ENCODE assay signal across 1 cellular context in genomic region chr1:26109229-26110164, GRCh38.
TF ChIP-seq lines count a peak whose summit lies in the region.

No MANE protein-coding gene starts in this region.

TF ChIP-seq in HCT116, 20 proteins besides CTCF, POLR2A, EP300 and RAD21:
- TF ChIP-seq ZFX (IDR thresholded peaks at IDR 0.05) (no peak), SP1 (IDR thresholded peaks at IDR 0.05; ENCODE audit: low read depth) (no peak), EZH2phosphoT487 (IDR thresholded peaks at IDR 0.05; ENCODE audit: borderline replicate concordance) (no peak), SRF (IDR thresholded peaks at IDR 0.05; ENCODE audit: low read depth) (no peak), CBX3 (IDR thresholded peaks at IDR 0.05; ENCODE audit: low read depth) (no peak), ELF1 (IDR thresholded peaks at IDR 0.05; ENCODE audit: borderline replicate concordance, low read depth) (no peak), POLR2AphosphoS5 (IDR thresholded peaks at IDR 0.05; ENCODE audit: low read depth, low read length) (no peak), ZNF274 (IDR thresholded peaks at IDR 0.05; ENCODE audit: low read depth, low read length) (no peak), ATF3 (IDR thresholded peaks at IDR 0.05) (no peak), FOSL1 (IDR thresholded peaks at IDR 0.05; ENCODE audit: low read depth) (no peak), EGR1 (IDR thresholded peaks at IDR 0.05; ENCODE audit: low read depth) (no peak)
- TF ChIP-seq, protein P1, sequence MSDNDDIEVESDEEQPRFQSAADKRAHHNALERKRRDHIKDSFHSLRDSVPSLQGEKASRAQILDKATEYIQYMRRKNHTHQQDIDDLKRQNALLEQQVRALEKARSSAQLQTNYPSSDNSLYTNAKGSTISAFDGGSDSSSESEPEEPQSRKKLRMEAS (IDR thresholded peaks at IDR 0.05), result no peak
- TF ChIP-seq, protein P2, sequence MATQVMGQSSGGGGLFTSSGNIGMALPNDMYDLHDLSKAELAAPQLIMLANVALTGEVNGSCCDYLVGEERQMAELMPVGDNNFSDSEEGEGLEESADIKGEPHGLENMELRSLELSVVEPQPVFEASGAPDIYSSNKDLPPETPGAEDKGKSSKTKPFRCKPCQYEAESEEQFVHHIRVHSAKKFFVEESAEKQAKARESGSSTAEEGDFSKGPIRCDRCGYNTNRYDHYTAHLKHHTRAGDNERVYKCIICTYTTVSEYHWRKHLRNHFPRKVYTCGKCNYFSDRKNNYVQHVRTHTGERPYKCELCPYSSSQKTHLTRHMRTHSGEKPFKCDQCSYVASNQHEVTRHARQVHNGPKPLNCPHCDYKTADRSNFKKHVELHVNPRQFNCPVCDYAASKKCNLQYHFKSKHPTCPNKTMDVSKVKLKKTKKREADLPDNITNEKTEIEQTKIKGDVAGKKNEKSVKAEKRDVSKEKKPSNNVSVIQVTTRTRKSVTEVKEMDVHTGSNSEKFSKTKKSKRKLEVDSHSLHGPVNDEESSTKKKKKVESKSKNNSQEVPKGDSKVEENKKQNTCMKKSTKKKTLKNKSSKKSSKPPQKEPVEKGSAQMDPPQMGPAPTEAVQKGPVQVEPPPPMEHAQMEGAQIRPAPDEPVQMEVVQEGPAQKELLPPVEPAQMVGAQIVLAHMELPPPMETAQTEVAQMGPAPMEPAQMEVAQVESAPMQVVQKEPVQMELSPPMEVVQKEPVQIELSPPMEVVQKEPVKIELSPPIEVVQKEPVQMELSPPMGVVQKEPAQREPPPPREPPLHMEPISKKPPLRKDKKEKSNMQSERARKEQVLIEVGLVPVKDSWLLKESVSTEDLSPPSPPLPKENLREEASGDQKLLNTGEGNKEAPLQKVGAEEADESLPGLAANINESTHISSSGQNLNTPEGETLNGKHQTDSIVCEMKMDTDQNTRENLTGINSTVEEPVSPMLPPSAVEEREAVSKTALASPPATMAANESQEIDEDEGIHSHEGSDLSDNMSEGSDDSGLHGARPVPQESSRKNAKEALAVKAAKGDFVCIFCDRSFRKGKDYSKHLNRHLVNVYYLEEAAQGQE (IDR thresholded peaks at IDR 0.05; ENCODE audit: low read depth), result no peak
- TF ChIP-seq, protein P3, sequence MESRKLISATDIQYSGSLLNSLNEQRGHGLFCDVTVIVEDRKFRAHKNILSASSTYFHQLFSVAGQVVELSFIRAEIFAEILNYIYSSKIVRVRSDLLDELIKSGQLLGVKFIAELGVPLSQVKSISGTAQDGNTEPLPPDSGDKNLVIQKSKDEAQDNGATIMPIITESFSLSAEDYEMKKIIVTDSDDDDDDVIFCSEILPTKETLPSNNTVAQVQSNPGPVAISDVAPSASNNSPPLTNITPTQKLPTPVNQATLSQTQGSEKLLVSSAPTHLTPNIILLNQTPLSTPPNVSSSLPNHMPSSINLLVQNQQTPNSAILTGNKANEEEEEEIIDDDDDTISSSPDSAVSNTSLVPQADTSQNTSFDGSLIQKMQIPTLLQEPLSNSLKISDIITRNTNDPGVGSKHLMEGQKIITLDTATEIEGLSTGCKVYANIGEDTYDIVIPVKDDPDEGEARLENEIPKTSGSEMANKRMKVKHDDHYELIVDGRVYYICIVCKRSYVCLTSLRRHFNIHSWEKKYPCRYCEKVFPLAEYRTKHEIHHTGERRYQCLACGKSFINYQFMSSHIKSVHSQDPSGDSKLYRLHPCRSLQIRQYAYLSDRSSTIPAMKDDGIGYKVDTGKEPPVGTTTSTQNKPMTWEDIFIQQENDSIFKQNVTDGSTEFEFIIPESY (IDR thresholded peaks at IDR 0.05; ENCODE audit: extremely low read depth, insufficient replicate concordance, low read length), result no peak
